Comparison of ENCODE assay signal across 8 cellular contexts in the genomic region with DNA sequence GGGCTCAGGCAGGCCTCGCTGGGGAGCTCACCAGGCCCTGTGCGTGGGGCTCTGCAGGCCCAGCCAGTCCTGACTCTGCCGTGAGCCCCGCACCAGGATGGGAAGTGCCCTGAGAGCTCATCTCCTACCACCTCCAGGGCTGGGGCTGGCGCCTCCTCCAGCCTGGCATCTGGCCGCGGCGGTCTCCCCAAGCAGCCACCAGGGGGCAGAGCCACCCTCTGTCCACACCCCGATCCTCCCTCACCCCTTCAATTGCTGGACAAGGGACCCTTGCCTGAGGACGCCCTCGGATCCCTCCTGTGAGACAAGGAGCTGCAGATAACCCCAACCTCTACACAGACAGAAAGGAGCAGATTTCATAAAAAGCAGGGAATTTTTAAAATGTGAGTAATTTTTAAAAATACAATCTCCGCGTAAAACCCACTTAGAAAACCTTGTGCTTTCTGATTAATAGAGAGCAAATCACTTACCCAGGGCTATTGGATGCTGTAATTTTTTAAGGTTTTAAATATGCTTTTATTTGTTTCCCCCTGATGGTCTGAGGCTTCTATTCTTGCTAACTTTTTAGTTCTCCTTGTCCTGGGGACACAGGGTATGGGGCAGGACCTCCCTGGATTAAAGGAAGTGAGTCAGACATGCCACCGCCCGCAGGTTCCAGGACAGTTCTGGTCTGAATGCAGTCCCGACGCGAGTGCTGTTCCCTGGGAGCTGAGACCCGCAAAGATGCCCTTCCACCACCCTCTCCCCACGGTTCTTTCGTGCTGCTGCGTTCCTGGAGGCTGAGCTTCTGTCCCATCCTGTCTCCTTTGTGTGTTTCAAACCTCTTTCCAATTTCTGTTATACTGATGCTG. TPM values are rescaled to one million over a fixed set of nuclear protein-coding genes. Genes with fewer than 3 reads are reported as not detected.
DNase-seq lines count a peak whose midpoint lies in the region; ATAC-seq, FAIRE-seq and TF ChIP-seq lines count a peak whose summit lies in the region.

No MANE protein-coding gene starts in this region.

- peak overlapping the region; percentile 51 for H2AFZ ChIP-seq in astrocyte (ENCODE audit: low read depth, low read length)

- DNase-seq in SIG-M5 treated with dmso at 0.1 percent for 504 hours (lab: John Stamatoyannopoulos, UW; ENCODE audit: unreplicated experiment) (peak; percentile 38), SIG-M5 (lab: John Stamatoyannopoulos, UW) (no peak), Kasumi-1 (lab: John Stamatoyannopoulos, UW) (peak; percentile 12 to 20), T-helper 1 cell (peak in 4 of 5 donors; percentile 17 to 45 (median 36)), astrocyte (ENCODE audit: low read depth) (no peak)
- DNase-seq in stimulated activated CD4-positive, alpha-beta T cell treated with anti-CD3 and anti-CD28 coated beads, Interleukin-1b, Interleukin-23, amount 100 ng/mL, for 4 hours (ENCODE audit: low read depth in 2 of 2): peak; percentile 40 to 45

- H3K36me3 Mint-ChIP-seq in astrocyte (ENCODE audit: low read depth, unreplicated experiment): no peaks in the 10 kb centered on the region

- no peaks in the 10 kb centered on the region for H4K20me1 ChIP-seq in astrocyte (ENCODE audit: insufficient read depth, low read length)

- H3K4me3 Mint-ChIP-seq in astrocyte (ENCODE audit: unreplicated experiment): no peak overlapping the region

- FAIRE-seq in astrocyte (lab: Jason Lieb, UNC): no peak

- H3K9me3 ChIP-seq in astrocyte (ENCODE audit: insufficient read depth, low read depth, low read length) (no peaks in the 10 kb centered on the region), iPS-20b (ENCODE audit: insufficient read depth, low read depth, low read length) (no peaks in the 10 kb centered on the region)

- peaks cover 22% of the 10 kb centered on the region for H3K27me3 Mint-ChIP-seq in astrocyte (ENCODE audit: low read depth, unreplicated experiment)

- H3K79me2 ChIP-seq in astrocyte (ENCODE audit: insufficient read depth, low read length): no peaks in the 10 kb centered on the region

- peaks cover 13% of the 10 kb centered on the region for H3K4me1 Mint-ChIP-seq in astrocyte (ENCODE audit: low read depth, unreplicated experiment)

- peaks cover 8% of the 10 kb centered on the region for H3K4me1 ChIP-seq in astrocyte (ENCODE audit: insufficient read depth, low read length)
- no peaks in the 10 kb centered on the region for H3K4me1 ChIP-seq in iPS-20b (ENCODE audit: insufficient read depth, low read length)

- no peak for ATAC-seq in GM18517 (IDR thresholded peaks at IDR 0.05; ENCODE audit: unreplicated experiment)

- H3K9ac ChIP-seq in astrocyte (ENCODE audit: low read length) (no peak overlapping the region), iPS-20b (ENCODE audit: low read depth, low read length) (0 out of 2 replicates have a peak overlapping the region, but pooled peaks have one; percentile 18)

- peak overlapping the region; percentile 35 for H3K27ac Mint-ChIP-seq in astrocyte (ENCODE audit: unreplicated experiment)

- peak overlapping the region; percentile 67 for H3K4me2 ChIP-seq in astrocyte (ENCODE audit: low read length)

- H3K4me3 ChIP-seq in astrocyte (ENCODE audit: insufficient read depth, low read depth, low read length) (no peak overlapping the region), iPS-20b (ENCODE audit: low read length) (no peak overlapping the region; the same call in 1 of the 2 replicates)

- H3K27me3 ChIP-seq in astrocyte (ENCODE audit: insufficient read depth, low read length): peaks cover 2% of the 10 kb centered on the region
- H3K27me3 ChIP-seq in iPS-20b (ENCODE audit: insufficient read depth, low read length): peaks cover 24% of the 10 kb centered on the region

- H3K27ac ChIP-seq in astrocyte (ENCODE audit: low read depth, low read length) (no peak overlapping the region), iPS-20b (ENCODE audit: low read length) (no peak overlapping the region)

- H3K9me3 Mint-ChIP-seq in astrocyte (ENCODE audit: unreplicated experiment): no peaks in the 10 kb centered on the region

- no peaks in the 10 kb centered on the region for H3K36me3 ChIP-seq in astrocyte (ENCODE audit: insufficient read depth, low read length)
- H3K36me3 ChIP-seq in iPS-20b (ENCODE audit: insufficient read depth, low read depth, low read length): no peaks in the 10 kb centered on the region

- peak; percentile 73 for TF ChIP-seq CTCF in astrocyte (IDR thresholded peaks at IDR 0.05; ENCODE audit: insufficient read depth, low read depth, low read length)

RNA-seq across cellular contexts. Expression of gene CHRNA7, which starts 52.3 kb away (rescaled TPM):
- total RNA-seq in astrocyte: 1.5 and 1.9 TPM in 2 replicates

Comparison
In these comparisons a context has a peak if more than half of its experiments do, and no peak if none do; other contexts are left out.
1. DNase-seq: peak in SIG-M5 treated with dmso at 0.1 percent for 504 hours (single experiment), Kasumi-1 (2 of 2), T-helper 1 cell (4 of 5) and stimulated activated CD4-positive, alpha-beta T cell treated with anti-CD3 and anti-CD28 coated beads, Interleukin-1b, Interleukin-23, amount 100 ng/mL, for 4 hours (2 of 2); none in SIG-M5 (single experiment) and astrocyte (single experiment).